8 cellular contexts compared by ENCODE assay signal in genomic region chr13:21638319-21639282, GRCh38. TPM values are rescaled to one million over a fixed set of nuclear protein-coding genes. Genes with fewer than 3 reads are reported as not detected.
DNase-seq lines count a peak whose midpoint lies in the region; ATAC-seq, FAIRE-seq and TF ChIP-seq lines count a peak whose summit lies in the region.

No MANE protein-coding gene starts in this region.

- TF ChIP-seq CTCF in brain (conservative IDR thresholded peaks at IDR 0.05), result peak; percentile 91 to 92
- peak; percentile 75 for TF ChIP-seq CTCF in liver (IDR thresholded peaks at IDR 0.05; ENCODE audit: low read depth, low read length, missing input control)

- 40% methylated on average over 6 of the region's 6 CpGs for WGBS in liver

- no peaks in the 10 kb centered on the region for H3K27me3 Mint-ChIP-seq in brain

- FAIRE-seq in urothelium cell line (lab: Jason Lieb, UNC), result no peak

- H3K4me3 ChIP-seq in liver (ENCODE audit: low read depth in 1 of 3, low read length in 3 of 3), result no peak overlapping the region

- no peak overlapping the region for H3K27ac ChIP-seq in liver (ENCODE audit: low read depth in 1 of 2, low read length in 2 of 2)

- peak; percentile 81 to 82 for TF ChIP-seq RAD21 in liver (IDR thresholded peaks at IDR 0.05)

- H3K4me1 ChIP-seq in liver (ENCODE audit: control insufficient read depth in 4 of 4, insufficient read depth in 4 of 4, low read length in 3 of 4), result no peaks in the 10 kb centered on the region

- no peak overlapping the region for H3K9ac ChIP-seq in liver (ENCODE audit: low read depth in 1 of 2, low read length in 2 of 2)

- H3K27ac Mint-ChIP-seq in brain, result peak overlapping the region in 2 of 5 experiments; percentile 51 to 55

- peaks cover 0 to 4% (median 0%) of the 10 kb centered on the region in 5 experiments for H3K9me3 Mint-ChIP-seq in brain

- peak in 2 of 3 experiments; percentile 31 to 41 for DNase-seq in NCI-H1417 (lab: John Stamatoyannopoulos, UW)
- no peak for DNase-seq in NCI-H1417 treated with DMSO at 0.1 percent for 48 hours (lab: John Stamatoyannopoulos, UW)
- peak; percentile 24 for DNase-seq in NCI-H69 (lab: John Stamatoyannopoulos, UW)
- DNase-seq in urothelium cell line (ENCODE audit: low spot score), result peak; percentile 10

- peaks cover 23% of the 10 kb centered on the region for H3K4me1 Mint-ChIP-seq in brain

- H3K27me3 ChIP-seq in liver (ENCODE audit: control insufficient read depth in 4 of 4, insufficient read depth in 4 of 4, low read length in 3 of 4), result peaks cover 0 to 7% (median 1%) of the 10 kb centered on the region in 4 donors

- peak overlapping the region in 1 of 5 experiments; percentile 4 for H3K4me3 Mint-ChIP-seq in brain

- ATAC-seq in GM18867 (IDR thresholded peaks at IDR 0.05; ENCODE audit: unreplicated experiment) (peak; percentile 70), GM18511 (IDR thresholded peaks at IDR 0.05; ENCODE audit: unreplicated experiment) (no peak)

- H3K36me3 ChIP-seq in liver (ENCODE audit: control insufficient read depth in 4 of 4, insufficient read depth in 3 of 4, low read depth in 1 of 4, low read length in 3 of 4), result no peaks in the 10 kb centered on the region

- H3K9me3 ChIP-seq in liver (ENCODE audit: control insufficient read depth in 4 of 4, low read length in 3 of 4), result no peaks in the 10 kb centered on the region

- H3K36me3 Mint-ChIP-seq in brain, result no peaks in the 10 kb centered on the region

TF ChIP-seq in liver, 16 proteins besides CTCF, POLR2A, EP300 and RAD21:
- TF ChIP-seq HNF4G (IDR thresholded peaks at IDR 0.05) (no peak), ZBTB33 (IDR thresholded peaks at IDR 0.05) (no peak), ATF3 (IDR thresholded peaks at IDR 0.05) (no peak), MAX (IDR thresholded peaks at IDR 0.05) (no peak), FOXA2 (IDR thresholded peaks at IDR 0.05) (no peak), TAF1 (conservative IDR thresholded peaks at IDR 0.05) (no peak)

RNA-seq across cellular contexts. Expression of gene FGF9, which starts 32.3 kb away (rescaled TPM):
- polyA plus RNA-seq in brain (ENCODE audit: insufficient read depth, low read depth, low replicate concordance) (2.0 TPM), liver (not detected)
- under 1 TPM; under 0.01 to 0.05 TPM for total RNA-seq in liver

RNA-seq across cellular contexts. Expression of gene MICU2, which starts 34.6 kb away (rescaled TPM):
- polyA plus RNA-seq in brain (ENCODE audit: insufficient read depth, low read depth, low replicate concordance) (14.5 TPM), liver (10 to 100 TPM; 19.4 to 20.9 TPM)
- total RNA-seq in liver, result 10 to 100 TPM; 28.7 to 42.9 TPM
